1 cellular context compared by ENCODE assay signal in genomic region chr3:14788644-14789043, GRCh38.
TF ChIP-seq lines count a peak whose summit lies in the region.

No MANE protein-coding gene starts in this region.

TF ChIP-seq in SK-N-SH, 30 proteins besides CTCF, POLR2A, EP300 and RAD21 (continued from another document):
- TF ChIP-seq, protein P1, sequence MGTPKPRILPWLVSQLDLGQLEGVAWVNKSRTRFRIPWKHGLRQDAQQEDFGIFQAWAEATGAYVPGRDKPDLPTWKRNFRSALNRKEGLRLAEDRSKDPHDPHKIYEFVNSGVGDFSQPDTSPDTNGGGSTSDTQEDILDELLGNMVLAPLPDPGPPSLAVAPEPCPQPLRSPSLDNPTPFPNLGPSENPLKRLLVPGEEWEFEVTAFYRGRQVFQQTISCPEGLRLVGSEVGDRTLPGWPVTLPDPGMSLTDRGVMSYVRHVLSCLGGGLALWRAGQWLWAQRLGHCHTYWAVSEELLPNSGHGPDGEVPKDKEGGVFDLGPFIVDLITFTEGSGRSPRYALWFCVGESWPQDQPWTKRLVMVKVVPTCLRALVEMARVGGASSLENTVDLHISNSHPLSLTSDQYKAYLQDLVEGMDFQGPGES (IDR thresholded peaks at IDR 0.05; ENCODE audit: low read depth, low read length), result no peak
